In genomic region chr1:246775531-246776385, GRCh38 we compare ENCODE assay signal across 22 cellular contexts. TPM values are rescaled to one million over a fixed set of nuclear protein-coding genes. Genes with fewer than 3 reads are reported as not detected.
A peak's percentile ranks its signal among the peaks of the same experiment; 100 is the strongest.
DNase-seq lines count a peak whose midpoint lies in the region; ATAC-seq and TF ChIP-seq lines count a peak whose summit lies in the region.
"Had no signal": no experiment of that assay in that cellular context is flagged by ENCODE, and none has a peak within 500 bp of the region (broad histone marks: within the 10 kb centered on the region; RNA-seq: fewer than 3 reads in every experiment).

No MANE protein-coding gene starts in this region.

- H3K4me3 Mint-ChIP-seq in chondrocyte (ENCODE audit: unreplicated experiment), result no peak overlapping the region
- H3K4me3 Mint-ChIP-seq: CD4-positive, alpha-beta T cell; IgD-negative memory B cell had no signal

- TF ChIP-seq CTCF in heart right ventricle (IDR thresholded peaks at IDR 0.05) (no peak), LNCaP clone FGC (IDR thresholded peaks at IDR 0.05; ENCODE audit: control insufficient read depth, extremely low read depth, insufficient read depth) (0 out of 2 replicates have a peak, but pooled peaks have one; percentile 13), chondrocyte (IDR thresholded peaks at IDR 0.05) (no peak), testis (IDR thresholded peaks at IDR 0.05) (no peak)

- H3K9me3 ChIP-seq in heart right ventricle (no peaks in the 10 kb centered on the region), testis (no peaks in the 10 kb centered on the region)
- H3K9me3 ChIP-seq: BE2C, SK-N-SH had no signal

- H3K27ac ChIP-seq in heart right ventricle (no peak overlapping the region), testis (no peak overlapping the region)
- H3K27ac ChIP-seq: 22Rv1 had no signal

- H3K4me1 Mint-ChIP-seq in chondrocyte (ENCODE audit: low read depth), result no peaks in the 10 kb centered on the region

- TF ChIP-seq POLR2A in testis (IDR thresholded peaks at IDR 0.05), result no peak

- H3K27me3 ChIP-seq in heart right ventricle (no peaks in the 10 kb centered on the region), testis (no peaks in the 10 kb centered on the region)
- H3K27me3 ChIP-seq: BE2C had no signal

- intact Hi-C loops in Right ventricle myocardium superior (cut with DNase I), result no loop called here
- intact Hi-C loops in heart right ventricle (cut with DNase I), result no loop called here
- intact Hi-C loops in testis (cut with DNase I; ENCODE audit: low total_unique reads), result no loop called here

- H3K9me3 Mint-ChIP-seq in chondrocyte (ENCODE audit: low read depth), result no peaks in the 10 kb centered on the region
- H3K9me3 Mint-ChIP-seq: CD4-positive, alpha-beta T cell had no signal

- H3K27ac Mint-ChIP-seq in chondrocyte (ENCODE audit: unreplicated experiment), result no peak overlapping the region
- H3K27ac Mint-ChIP-seq: CD4-positive, alpha-beta T cell; IgD-negative memory B cell had no signal

- H3K36me3 ChIP-seq in heart right ventricle (peaks cover 0 to 86% (median 15%) of the 10 kb centered on the region in 9 donors), testis (ENCODE audit: low read depth, missing control alignments) (no peaks in the 10 kb centered on the region)
- H3K36me3 ChIP-seq: BE2C had no signal

- H3K4me3 ChIP-seq in heart right ventricle (no peak overlapping the region), LNCaP clone FGC (ENCODE audit: low read depth, low read length) (peak overlapping the region; percentile 41), testis (no peak overlapping the region)

- peaks cover 45% of the 10 kb centered on the region for H3K36me3 Mint-ChIP-seq in chondrocyte (ENCODE audit: low read depth)

- peak; percentile 64 for ATAC-seq in Right ventricle myocardium superior (ENCODE audit: poor library complexity)
- no peak for ATAC-seq in heart right ventricle

- 89 to 92% methylated on average over 23 of the region's 23 CpGs for WGBS in heart right ventricle, 2 donors
- 85 to 90% methylated on average over 23 of the region's 23 CpGs for WGBS in testis, 2 donors

- no peaks in the 10 kb centered on the region for H3K27me3 Mint-ChIP-seq in chondrocyte (ENCODE audit: low read depth)
- H3K27me3 Mint-ChIP-seq: CD4-positive, alpha-beta T cell; IgD-negative memory B cell had no signal

- no peak for DNase-seq in Right ventricle myocardium superior
- DNase-seq in heart right ventricle, result no peak
- peak; percentile 91 for DNase-seq in LNCaP clone FGC (ENCODE audit: low read depth)
- DNase-seq in chondrocyte (ENCODE audit: low spot score), result peak; percentile 58
- DNase-seq in testis, result peak; percentile 7
- DNase-seq in activated CD4-positive, CD25-positive, alpha-beta regulatory T cell treated with anti-CD3 and anti-CD28 coated beads, Interleukin-2, amount 50 U/mL, for 72 hours, result no peak
- no peak for DNase-seq in GDM1 (lab: John Stamatoyannopoulos, UW)
- no peak for DNase-seq in stimulated activated CD8-positive, alpha-beta memory T cell treated with anti-CD3 and anti-CD28 coated beads, Interleukin-4, amount 100 ng/mL, for 48 hours
- DNase-seq: ACHN; BE2C; CD4-positive, alpha-beta T cell; COR-L47; HCEC 1CT; NCI-H1092 treated with DMSO at 0.1 percent for 48 hours; NCI-H1436; NCI-H187; NCI-H2171 treated with DMSO at 0.1 percent for 48 hours; NCI-H524; NCI-H774; SK-N-SH had no signal

- no peaks in the 10 kb centered on the region for H3K4me1 ChIP-seq in heart right ventricle
- H3K4me1 ChIP-seq in testis, result no peaks in the 10 kb centered on the region
- H3K4me1 ChIP-seq: BE2C had no signal

RNA-seq across cellular contexts. Expression of gene SCCPDH, which starts 51.5 kb away (rescaled TPM):
- total RNA-seq in Right ventricle myocardium superior (27.6 TPM), heart right ventricle (10 to 100 TPM; 27.4 to 37.5 (median 31.5) TPM), chondrocyte (33.5 to 39.4 TPM (median 33.5 TPM) in 3 replicates), testis (100 to 1,000 TPM; 103 to 132 TPM)
- polyA plus RNA-seq in heart right ventricle (10 to 100 TPM in 1 of 2 donors, 1 to 10 TPM in 1; 9.9 to 22.7 TPM), testis (ENCODE audit: insufficient read depth, low read depth, low replicate concordance) (289 TPM)

Comparison
In these comparisons a context has a peak if more than half of its experiments do, and no peak if none do; other contexts are left out.
1. DNase-seq: peak in LNCaP clone FGC (single experiment), chondrocyte (single experiment) and testis (single experiment); none in Right ventricle myocardium superior (single experiment), heart right ventricle (0 of 2), activated CD4-positive, CD25-positive, alpha-beta regulatory T cell treated with anti-CD3 and anti-CD28 coated beads, Interleukin-2, amount 50 U/mL, for 72 hours (single experiment), GDM1 (single experiment) and stimulated activated CD8-positive, alpha-beta memory T cell treated with anti-CD3 and anti-CD28 coated beads, Interleukin-4, amount 100 ng/mL, for 48 hours (single experiment).